Comparison of ENCODE assay signal across 29 cellular contexts in genomic region chr3:15263120-15263519, GRCh38. TPM values are rescaled to one million over a fixed set of nuclear protein-coding genes. Genes with fewer than 3 reads are reported as not detected.
DNase-seq lines count a peak whose midpoint lies in the region; ATAC-seq and TF ChIP-seq lines count a peak whose summit lies in the region.
"Had no signal": no experiment of that assay in that cellular context is flagged by ENCODE, and none has a peak within 500 bp of the region (broad histone marks: within the 10 kb centered on the region; RNA-seq: fewer than 3 reads in every experiment).

No MANE protein-coding gene starts in this region.

- no peaks in the 10 kb centered on the region for H3K9me3 ChIP-seq in mesenchymal stem cell (ENCODE audit: control insufficient read depth, low read length)
- no peaks in the 10 kb centered on the region for H3K9me3 ChIP-seq in thyroid gland
- H3K9me3 ChIP-seq: lower lobe of right lung had no signal

- no peak overlapping the region for H2BK12ac ChIP-seq in mesenchymal stem cell (ENCODE audit: low read length in 2 of 2)

- H3K4me1 ChIP-seq in mesenchymal stem cell (ENCODE audit: control insufficient read depth, insufficient read depth, low read depth, low read length) (no peaks in the 10 kb centered on the region), thyroid gland (peaks cover 34 to 52% of the 10 kb centered on the region in 2 donors)
- H3K4me1 ChIP-seq: neural progenitor cell had no signal

- no peak overlapping the region for H4K8ac ChIP-seq in mesenchymal stem cell (ENCODE audit: low read length)

- H3K27ac Mint-ChIP-seq in activated CD8-positive, alpha-beta memory T cell treated with anti-CD3 and anti-CD28 coated beads, Interleukin-2, amount 10 ng/mL, durations not matched to agents 7 days and 5 days = no peak overlapping the region
- H3K27ac Mint-ChIP-seq: neural progenitor cell, WTC11 had no signal

- intact Hi-C loops in thyroid gland (cut with DNase I) = loop anchor here (10.0 kb wide), 1 partner anchor 58 kb away; the partner anchor contains the start of gene CAPN7

- no peak overlapping the region for H2AK5ac ChIP-seq in mesenchymal stem cell (ENCODE audit: low read length, severe bottlenecking)

- H3K27ac ChIP-seq in VCaP (peak overlapping the region; percentile 77), mesenchymal stem cell (ENCODE audit: low read length, poor library complexity, severe bottlenecking) (no peak overlapping the region), thyroid gland (peak overlapping the region; percentile 88 to 91 (median 89))
- H3K27ac ChIP-seq: brain microvascular endothelial cell, neural progenitor cell, parathyroid adenoma had no signal

- peaks cover 11% of the 10 kb centered on the region for H3K79me1 ChIP-seq in mesenchymal stem cell (replicated peaks; ENCODE audit: low read length, poor library complexity, severe bottlenecking)

- H3K23ac ChIP-seq in mesenchymal stem cell (ENCODE audit: low read length in 2 of 2) = no peak overlapping the region

- no peak overlapping the region for H2BK15ac ChIP-seq in mesenchymal stem cell (ENCODE audit: low read depth, poor library complexity, severe bottlenecking)

- no peak for TF ChIP-seq POLR2A in thyroid gland (IDR thresholded peaks at IDR 0.05)

- H3K4me3 Mint-ChIP-seq in activated CD8-positive, alpha-beta memory T cell treated with anti-CD3 and anti-CD28 coated beads, Interleukin-2, amount 10 ng/mL, durations not matched to agents 7 days and 5 days = no peak overlapping the region
- H3K4me3 Mint-ChIP-seq: neural progenitor cell, WTC11 had no signal

- H3K4ac ChIP-seq in mesenchymal stem cell (ENCODE audit: low read depth in 1 of 2, low read length in 2 of 2) = no peak overlapping the region

- no peak overlapping the region for H3K4me2 ChIP-seq in mesenchymal stem cell (ENCODE audit: low read length, poor library complexity, severe bottlenecking)
- H3K4me2 ChIP-seq: neural progenitor cell had no signal

- no peak overlapping the region for H3K14ac ChIP-seq in mesenchymal stem cell (ENCODE audit: low read length in 2 of 2)

- H3K18ac ChIP-seq in mesenchymal stem cell (ENCODE audit: low read depth in 1 of 2, low read length in 2 of 2) = no peak overlapping the region

- CTCF ChIA-PET in activated CD8-positive, alpha-beta memory T cell treated with anti-CD3 and anti-CD28 coated beads, Interleukin-2, amount 10 ng/mL, durations not matched to agents 7 days and 5 days (lab: Charles Lee) = interaction anchor here (1.2 kb wide), 1 partner anchor 69 kb away, joined by 4 read pairs; the partner anchor contains the start of gene SH3BP5

- H3K9me3 Mint-ChIP-seq in activated CD8-positive, alpha-beta memory T cell treated with anti-CD3 and anti-CD28 coated beads, Interleukin-2, amount 10 ng/mL, durations not matched to agents 7 days and 5 days (ENCODE audit: low read depth) = no peaks in the 10 kb centered on the region
- H3K9me3 Mint-ChIP-seq: neural progenitor cell, WTC11 had no signal

- peak; percentile 38 for DNase-seq in activated CD8-positive, alpha-beta memory T cell treated with anti-CD3 and anti-CD28 coated beads, Interleukin-2, amount 50 U/mL, for 48 hours
- DNase-seq in activated CD8-positive, alpha-beta memory T cell treated with anti-CD3 and anti-CD28 coated beads, Interleukin-2, amount 10 ng/mL, durations not matched to agents 7 days and 5 days = no peak
- DNase-seq in mesenchymal stem cell (no peak), thyroid gland (no peak), NOMO-1 treated with dmso at 0.1 percent for 144 hours (lab: John Stamatoyannopoulos, UW; ENCODE audit: unreplicated experiment) (no peak), DMS114 treated with DMSO at 0.1 percent for 48 hours (lab: John Stamatoyannopoulos, UW; ENCODE audit: unreplicated experiment) (no peak)
- DNase-seq: activated gamma-delta T cell treated with Interleukin-2 at 50 U/mL for 16 hours; activated T-cell treated with anti-CD3 and anti-CD28 coated beads for 4 hours; amniotic stem cell; brain microvascular endothelial cell; DMS153; effector CD4-positive, alpha-beta T cell; Karpas-422; kidney glomerular epithelial cell; lower lobe of right lung; MV-4-11; NCI-H2171; NCI-H524 treated with DMSO at 0.1 percent for 48 hours; SHP77; stimulated activated CD4-positive, alpha-beta T cell treated with anti-CD3 and anti-CD28 coated beads, Interleukin-2, amount 100 ng/mL, for 48 hours; T-helper 9 cell had no signal

- WGBS in mesenchymal stem cell = 99% methylated on average over 4 of the region's 4 CpGs
- WGBS in thyroid gland, 2 donors = 81 to 89% methylated on average over 4 of the region's 4 CpGs

- no peaks in the 10 kb centered on the region for H3K27me3 ChIP-seq in mesenchymal stem cell (ENCODE audit: control insufficient read depth in 1 of 2, insufficient read depth in 1 of 2, low read length in 2 of 2)
- H3K27me3 ChIP-seq in thyroid gland = no peaks in the 10 kb centered on the region
- H3K27me3 ChIP-seq: brain microvascular endothelial cell, neural progenitor cell had no signal

- no peak overlapping the region for H2BK5ac ChIP-seq in mesenchymal stem cell (ENCODE audit: low read depth, low read length, poor library complexity, severe bottlenecking)

- no peak overlapping the region for H3K4me3 ChIP-seq in mesenchymal stem cell (ENCODE audit: insufficient read depth in 1 of 2, low read depth in 1 of 2, low read length in 2 of 2)
- no peak overlapping the region for H3K4me3 ChIP-seq in thyroid gland (replicated peaks in 1 of 3)
- H3K4me3 ChIP-seq: lower lobe of right lung, neural progenitor cell had no signal

- H4K91ac ChIP-seq in mesenchymal stem cell (ENCODE audit: low read length) = no peak overlapping the region

- peaks cover 17% of the 10 kb centered on the region for H3K36me3 Mint-ChIP-seq in activated CD8-positive, alpha-beta memory T cell treated with anti-CD3 and anti-CD28 coated beads, Interleukin-2, amount 10 ng/mL, durations not matched to agents 7 days and 5 days

- no peak overlapping the region for H2AFZ ChIP-seq in mesenchymal stem cell (ENCODE audit: low read depth, low read length)
- H2AFZ ChIP-seq: neural progenitor cell, parathyroid adenoma had no signal

- peak overlapping the region; percentile 63 for H3K9ac ChIP-seq in mesenchymal stem cell (ENCODE audit: low read length)
- H3K9ac ChIP-seq: neural progenitor cell, parathyroid adenoma had no signal

- peaks cover 28% of the 10 kb centered on the region for H3K4me1 Mint-ChIP-seq in activated CD8-positive, alpha-beta memory T cell treated with anti-CD3 and anti-CD28 coated beads, Interleukin-2, amount 10 ng/mL, durations not matched to agents 7 days and 5 days
- H3K4me1 Mint-ChIP-seq: neural progenitor cell, WTC11 had no signal

- no peak for ATAC-seq in activated CD8-positive, alpha-beta memory T cell treated with anti-CD3 and anti-CD28 coated beads, Interleukin-2, amount 10 ng/mL, durations not matched to agents 7 days and 5 days
- no peak for ATAC-seq in GM18519 (IDR thresholded peaks at IDR 0.05; ENCODE audit: low FRiP score, unreplicated experiment)
- ATAC-seq: HepG2, lower lobe of right lung, Panc1, right cardiac atrium, WTC11 had no signal

- H2BK120ac ChIP-seq in mesenchymal stem cell (ENCODE audit: low read depth, low read length) = no peak overlapping the region

- no peaks in the 10 kb centered on the region for H3K27me3 Mint-ChIP-seq in activated CD8-positive, alpha-beta memory T cell treated with anti-CD3 and anti-CD28 coated beads, Interleukin-2, amount 10 ng/mL, durations not matched to agents 7 days and 5 days

- H3K36me3 ChIP-seq in mesenchymal stem cell (ENCODE audit: control insufficient read depth in 1 of 2, insufficient read depth in 2 of 2, low read depth in 1 of 2, low read length in 2 of 2) (peaks cover 12 to 67% of the 10 kb centered on the region in 2 experiments), thyroid gland (peaks cover 13 to 23% of the 10 kb centered on the region in 2 donors)
- H3K36me3 ChIP-seq: neural progenitor cell had no signal

- TF ChIP-seq CTCF in VCaP (conservative IDR thresholded peaks at IDR 0.05) (no peak), thyroid gland (IDR thresholded peaks at IDR 0.05) (no peak)

RNA-seq across cellular contexts. Expression of gene CAPN7, which starts 57.1 kb away (rescaled TPM):
- total RNA-seq in activated CD8-positive, alpha-beta memory T cell treated with anti-CD3 and anti-CD28 coated beads, Interleukin-2, amount 10 ng/mL, durations not matched to agents 7 days and 5 days = 10 to 100 TPM; 28.1 to 28.4 TPM
- polyA plus RNA-seq in mesenchymal stem cell (2013, experiment 1 of 2) = 15.8 TPM
- 16.4 TPM for polyA plus RNA-seq in mesenchymal stem cell (2013, experiment 2 of 2)
- total RNA-seq in thyroid gland = 100 to 1,000 TPM in 3 of 4 donors, 10 to 100 TPM in 1; 87.8 to 147 (median 116) TPM
